Comparison of ENCODE assay signal across 8 cellular contexts in the genomic region with DNA sequence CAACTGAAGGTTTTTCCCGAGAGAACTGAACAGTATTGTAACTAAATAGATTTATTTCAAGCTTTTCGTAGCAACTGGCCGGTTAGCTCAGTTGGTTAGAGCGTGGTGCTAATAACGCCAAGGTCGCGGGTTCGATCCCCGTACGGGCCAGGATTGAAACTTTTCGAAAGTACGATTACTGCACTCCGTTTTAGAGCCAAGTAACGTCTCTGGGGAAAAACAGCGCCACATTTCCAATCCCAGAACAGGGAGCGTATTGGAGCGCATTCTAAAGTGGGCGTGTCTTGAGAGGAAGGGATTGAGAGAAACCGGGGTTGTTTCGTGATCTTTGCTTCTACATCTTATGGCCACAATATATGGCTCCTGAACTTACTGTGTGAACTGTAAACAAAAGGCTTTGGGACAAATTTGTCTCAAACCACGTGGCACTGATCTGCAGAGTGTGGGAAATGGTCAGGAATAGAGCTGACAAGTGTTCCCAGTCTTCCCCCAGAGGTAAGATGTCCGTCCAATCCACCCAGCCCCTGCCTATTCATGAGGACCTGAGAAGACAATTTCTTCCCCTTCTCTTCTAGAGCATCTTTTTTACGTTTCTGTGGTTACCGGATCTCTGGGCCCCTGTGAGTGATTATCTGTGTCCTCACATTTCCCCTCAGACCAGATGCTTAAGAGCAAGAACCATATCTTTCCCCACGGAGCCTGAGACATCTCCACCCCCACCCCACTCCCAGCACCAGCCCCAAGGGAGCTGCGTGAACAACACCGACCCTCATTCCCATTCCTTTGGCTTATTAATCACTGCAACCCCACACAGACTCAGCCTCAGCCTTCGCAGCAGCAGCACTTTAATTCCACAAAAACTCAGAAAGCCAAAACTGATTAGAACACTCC. TPM values are rescaled to one million over a fixed set of nuclear protein-coding genes. Genes with fewer than 3 reads are reported as not detected.
DNase-seq lines count a peak whose midpoint lies in the region; ATAC-seq and TF ChIP-seq lines count a peak whose summit lies in the region.

No MANE protein-coding gene starts in this region.

- H3K4me1 Mint-ChIP-seq in activated CD4-positive, alpha-beta T cell treated with anti-CD3 and anti-CD28 coated beads, Interleukin-2, amount 10 ng/mL, durations not matched to agents 24 days and 14 days, result peaks cover 19% of the 10 kb centered on the region

- intact Hi-C loops in activated CD4-positive, alpha-beta T cell treated with anti-CD3 and anti-CD28 coated beads, Interleukin-2, amount 10 ng/mL, durations not matched to agents 24 days and 14 days (cut with micrococcal nuclease), result loop anchor here (1.0 to 10.0 kb wide), 7 partner anchors 13 to 343 kb away; no protein-coding TSS in a partner anchor

- H3K9me3 Mint-ChIP-seq in activated CD4-positive, alpha-beta T cell treated with anti-CD3 and anti-CD28 coated beads, Interleukin-2, amount 10 ng/mL, durations not matched to agents 24 days and 14 days, result no peaks in the 10 kb centered on the region

- TF ChIP-seq CTCF in GM13976 (IDR thresholded peaks at IDR 0.05; ENCODE audit: borderline replicate concordance, control extremely low read depth, extremely low read depth, insufficient read depth, missing control alignments), result peak; percentile 9

- peaks cover 5% of the 10 kb centered on the region for H3K27me3 Mint-ChIP-seq in activated CD4-positive, alpha-beta T cell treated with anti-CD3 and anti-CD28 coated beads, Interleukin-2, amount 10 ng/mL, durations not matched to agents 24 days and 14 days

- in situ Hi-C loops in GM13976 (cut with MboI; ENCODE audit: low sequenced_read_pairs, unreplicated experiment), result no loop called here

- no peak overlapping the region for H3K4me3 Mint-ChIP-seq in activated CD4-positive, alpha-beta T cell treated with anti-CD3 and anti-CD28 coated beads, Interleukin-2, amount 10 ng/mL, durations not matched to agents 24 days and 14 days

- H3K36me3 Mint-ChIP-seq in activated CD4-positive, alpha-beta T cell treated with anti-CD3 and anti-CD28 coated beads, Interleukin-2, amount 10 ng/mL, durations not matched to agents 24 days and 14 days (ENCODE audit: low read depth), result no peaks in the 10 kb centered on the region

- no peak overlapping the region for H3K27ac Mint-ChIP-seq in activated CD4-positive, alpha-beta T cell treated with anti-CD3 and anti-CD28 coated beads, Interleukin-2, amount 10 ng/mL, durations not matched to agents 24 days and 14 days

- ATAC-seq in HG03442 (IDR thresholded peaks at IDR 0.05; ENCODE audit: unreplicated experiment), result peak; percentile 14
- peak; percentile 50 for ATAC-seq in left lobe of liver
- ATAC-seq in HG03135 (IDR thresholded peaks at IDR 0.05; ENCODE audit: unreplicated experiment), result no peak

- DNase-seq in GM13976 (ENCODE audit: low spot score) (peak; percentile 72), NCI-H526 (lab: John Stamatoyannopoulos, UW) (peak; percentile 95 to 97), dermis microvascular lymphatic vessel endothelial cell (ENCODE audit: low read depth in 2 of 2) (peak; percentile 96 to 98), left lobe of liver (ENCODE audit: low spot score) (peak; percentile 92)
- DNase-seq in activated CD4-positive, alpha-beta T cell treated with anti-CD3 and anti-CD28 coated beads, Interleukin-2, amount 10 ng/mL, durations not matched to agents 24 days and 14 days, result peak; percentile 97
- DNase-seq in stimulated activated CD4-positive, alpha-beta T cell treated with anti-CD3 and anti-CD28 coated beads, Interleukin-1b, Interleukin-23, amount 100 ng/mL, for 4 hours (ENCODE audit: low read depth in 2 of 2), result peak; percentile 88 to 96

RNA-seq across cellular contexts. Expression of a gene that starts 2.2 kb away (rescaled TPM):
- 4.7 and 5.7 TPM in 2 replicates for total RNA-seq in activated CD4-positive, alpha-beta T cell treated with anti-CD3 and anti-CD28 coated beads, Interleukin-2, amount 10 ng/mL, durations not matched to agents 24 days and 14 days
- total RNA-seq in dermis microvascular lymphatic vessel endothelial cell (7.8 and 10.1 TPM in 2 replicates), left lobe of liver (4.5 TPM)

RNA-seq across cellular contexts. Expression of a gene that starts 11.6 kb away (rescaled TPM):
- total RNA-seq in activated CD4-positive, alpha-beta T cell treated with anti-CD3 and anti-CD28 coated beads, Interleukin-2, amount 10 ng/mL, durations not matched to agents 24 days and 14 days, result 20.9 and 21.4 TPM in 2 replicates
- 17.2 and 23.7 TPM in 2 replicates for total RNA-seq in dermis microvascular lymphatic vessel endothelial cell
- 3.6 TPM for total RNA-seq in left lobe of liver

RNA-seq across cellular contexts. Expression of a gene that starts 22.6 kb away (rescaled TPM):
- total RNA-seq in activated CD4-positive, alpha-beta T cell treated with anti-CD3 and anti-CD28 coated beads, Interleukin-2, amount 10 ng/mL, durations not matched to agents 24 days and 14 days, result 92.3 and 101 TPM in 2 replicates
- total RNA-seq in dermis microvascular lymphatic vessel endothelial cell, result 15.4 and 30.7 TPM in 2 replicates
- total RNA-seq in left lobe of liver, result 0.68 TPM

RNA-seq across cellular contexts. Expression of a gene that starts 25.0 kb away (rescaled TPM):
- total RNA-seq in activated CD4-positive, alpha-beta T cell treated with anti-CD3 and anti-CD28 coated beads, Interleukin-2, amount 10 ng/mL, durations not matched to agents 24 days and 14 days, result 45.1 and 49.6 TPM in 2 replicates
- 3.1 and 4.9 TPM in 2 replicates for total RNA-seq in dermis microvascular lymphatic vessel endothelial cell
- total RNA-seq in left lobe of liver, result 18.1 TPM

RNA-seq across cellular contexts. Expression of a gene that starts 35.6 kb away (rescaled TPM):
- 39.4 and 41.7 TPM in 2 replicates for total RNA-seq in activated CD4-positive, alpha-beta T cell treated with anti-CD3 and anti-CD28 coated beads, Interleukin-2, amount 10 ng/mL, durations not matched to agents 24 days and 14 days
- 5.0 and 16.7 TPM in 2 replicates for total RNA-seq in dermis microvascular lymphatic vessel endothelial cell
- 108 TPM for total RNA-seq in left lobe of liver
